8 cellular contexts compared by ENCODE assay signal in the genomic region with DNA sequence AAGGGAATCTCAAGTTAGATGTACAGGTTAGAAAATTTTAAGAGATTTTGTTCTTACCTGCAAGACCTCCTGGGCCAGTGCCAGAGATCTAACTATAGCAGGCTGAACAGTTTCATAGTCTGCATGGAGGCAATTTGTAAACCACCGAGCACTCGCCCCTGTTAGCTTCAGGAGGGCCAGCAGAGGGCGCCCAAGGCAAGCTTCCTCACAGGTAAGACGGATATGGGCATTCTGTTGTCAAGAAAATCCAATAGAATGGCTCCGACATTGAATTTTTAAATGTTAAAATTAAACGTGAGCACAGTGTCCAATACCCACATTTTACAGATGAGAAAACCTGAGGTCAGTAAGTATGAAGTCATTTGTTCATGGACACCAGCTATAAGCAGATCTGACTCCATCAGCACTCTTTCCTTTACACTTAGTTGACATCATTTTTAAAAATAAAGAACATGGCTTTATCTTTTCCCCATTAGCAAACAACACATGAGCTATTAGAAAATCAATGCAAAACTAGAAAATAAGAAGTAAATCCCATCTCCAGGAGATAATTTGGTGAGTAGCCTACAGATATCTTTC. TPM values are rescaled to one million over a fixed set of nuclear protein-coding genes. Genes with fewer than 3 reads are reported as not detected.
DNase-seq lines count a peak whose midpoint lies in the region; ATAC-seq and TF ChIP-seq lines count a peak whose summit lies in the region.

No MANE protein-coding gene starts in this region.

- intact Hi-C loops in posterior cingulate gyrus (cut with DNase I) (loop anchor here (5.0 kb wide), 1 partner anchor 67 kb away; no protein-coding TSS in a partner anchor), upper lobe of right lung (cut with DNase I) (no loop called here)

- H3K27ac ChIP-seq in DOHH2 (ENCODE audit: low read depth, low read length) (no peak overlapping the region), SK-N-SH (ENCODE audit: low read depth in 2 of 2, low read length in 1 of 2) (no peak overlapping the region), upper lobe of right lung (no peak overlapping the region)

- H3K4me1 ChIP-seq in DOHH2 (ENCODE audit: control insufficient read depth, low read length) (no peaks in the 10 kb centered on the region), HAP-1 (no peaks in the 10 kb centered on the region; the same call in 1 of the 2 replicates), SK-N-SH (ENCODE audit: control insufficient read depth in 1 of 2, insufficient read depth in 2 of 2, low read depth in 1 of 2, low read length in 1 of 2) (peaks cover 0 to 2% of the 10 kb centered on the region in 2 experiments; a peak in 1 of 4 replicates), upper lobe of right lung (no peaks in the 10 kb centered on the region)

- H4K20me1 ChIP-seq in DOHH2 (ENCODE audit: control insufficient read depth, insufficient read depth, low read depth, low read length) (no peaks in the 10 kb centered on the region), SK-N-SH (ENCODE audit: insufficient read depth) (no peaks in the 10 kb centered on the region)

- no peak overlapping the region for H3K9ac ChIP-seq in SK-N-SH

- WGBS in SK-N-SH (ENCODE audit: low lambda C conversion rate), result 3% methylated on average over 6 of the region's 6 CpGs

- peaks cover 4% of the 10 kb centered on the region for H3K4me1 Mint-ChIP-seq in activated naive CD4-positive, alpha-beta T cell treated with anti-CD3 and anti-CD28 coated beads, Interleukin-2, amount 10 ng/mL, durations not matched to agents 7 days and 5 days
- H3K4me1 Mint-ChIP-seq in glutamatergic neuron (ENCODE audit: low read depth, unreplicated experiment), result peaks cover 11% of the 10 kb centered on the region

- no peaks in the 10 kb centered on the region for H3K9me3 Mint-ChIP-seq in activated naive CD4-positive, alpha-beta T cell treated with anti-CD3 and anti-CD28 coated beads, Interleukin-2, amount 10 ng/mL, durations not matched to agents 7 days and 5 days
- H3K9me3 Mint-ChIP-seq in glutamatergic neuron (ENCODE audit: unreplicated experiment), result peaks cover 3% of the 10 kb centered on the region

- H3K4me3 Mint-ChIP-seq in activated naive CD4-positive, alpha-beta T cell treated with anti-CD3 and anti-CD28 coated beads, Interleukin-2, amount 10 ng/mL, durations not matched to agents 7 days and 5 days, result no peak overlapping the region
- no peak overlapping the region for H3K4me3 Mint-ChIP-seq in glutamatergic neuron (ENCODE audit: unreplicated experiment)

- H3K4me3 ChIP-seq in DOHH2 (ENCODE audit: low read length) (no peak overlapping the region), HAP-1 (no peak overlapping the region), SK-N-SH (ENCODE audit: low read depth in 2 of 2, low read length in 1 of 2) (no peak overlapping the region; a peak in 1 of 4 replicates), upper lobe of right lung (no peak overlapping the region)

- in situ Hi-C loops in HAP-1 (cut with MboI; ENCODE audit: low sequenced_read_pairs), result loop anchor here (25.0 kb wide), 1 partner anchor 222 kb away; no protein-coding TSS in a partner anchor

- TF ChIP-seq CTCF in DOHH2 (IDR thresholded peaks at IDR 0.05; ENCODE audit: low read depth, low read length, poor library complexity, severe bottlenecking) (peak; percentile 93), SK-N-SH (IDR thresholded peaks at IDR 0.05) (peak; percentile 97), glutamatergic neuron (IDR thresholded peaks at IDR 0.05; ENCODE audit: partially characterized antibody, unreplicated experiment) (peak; percentile 84), upper lobe of right lung (IDR thresholded peaks at IDR 0.05) (peak; percentile 92)

- H3K9me2 ChIP-seq in DOHH2 (replicated peaks; ENCODE audit: control insufficient read depth, low read length), result no peaks in the 10 kb centered on the region
- no peaks in the 10 kb centered on the region for H3K9me2 ChIP-seq in SK-N-SH

- H3K27me3 ChIP-seq in DOHH2 (ENCODE audit: control insufficient read depth, low read length) (peaks cover 3% of the 10 kb centered on the region; the same call in 1 of the 2 replicates), HAP-1 (ENCODE audit: low read depth) (peaks cover 25% of the 10 kb centered on the region), SK-N-SH (ENCODE audit: insufficient read depth) (peaks cover 28% of the 10 kb centered on the region), upper lobe of right lung (no peaks in the 10 kb centered on the region)

- H3K27me3 Mint-ChIP-seq in activated naive CD4-positive, alpha-beta T cell treated with anti-CD3 and anti-CD28 coated beads, Interleukin-2, amount 10 ng/mL, durations not matched to agents 7 days and 5 days, result peaks cover 30% of the 10 kb centered on the region
- H3K27me3 Mint-ChIP-seq in glutamatergic neuron (ENCODE audit: unreplicated experiment), result peaks cover 6% of the 10 kb centered on the region

- POLR2A ChIA-PET in SK-N-SH (lab: Yijun Ruan, JAX), result interaction anchor here (0.5 kb wide), 1 partner anchor 84 kb away, joined by 3 read pairs; no protein-coding TSS in a partner anchor

- H3K9me3 ChIP-seq in DOHH2 (ENCODE audit: control insufficient read depth, insufficient read depth, low read length), result no peaks in the 10 kb centered on the region
- no peaks in the 10 kb centered on the region for H3K9me3 ChIP-seq in HAP-1
- H3K9me3 ChIP-seq in SK-N-SH, result no peaks in the 10 kb centered on the region
- H3K9me3 ChIP-seq in upper lobe of right lung, result no peaks in the 10 kb centered on the region

- TF ChIP-seq RAD21 in SK-N-SH (IDR thresholded peaks at IDR 0.05; ENCODE audit: low read length), result peak; percentile 85

- no peak overlapping the region for H3K27ac Mint-ChIP-seq in activated naive CD4-positive, alpha-beta T cell treated with anti-CD3 and anti-CD28 coated beads, Interleukin-2, amount 10 ng/mL, durations not matched to agents 7 days and 5 days
- H3K27ac Mint-ChIP-seq in glutamatergic neuron (ENCODE audit: unreplicated experiment), result no peak overlapping the region

- no peak overlapping the region for H3K4me2 ChIP-seq in DOHH2 (ENCODE audit: low read length)
- H3K4me2 ChIP-seq in SK-N-SH, result no peak overlapping the region

- H3K79me2 ChIP-seq in DOHH2 (ENCODE audit: control insufficient read depth, low read length) (no peaks in the 10 kb centered on the region), SK-N-SH (ENCODE audit: insufficient read depth) (no peaks in the 10 kb centered on the region)

- H3K36me3 Mint-ChIP-seq in activated naive CD4-positive, alpha-beta T cell treated with anti-CD3 and anti-CD28 coated beads, Interleukin-2, amount 10 ng/mL, durations not matched to agents 7 days and 5 days, result no peaks in the 10 kb centered on the region
- H3K36me3 Mint-ChIP-seq in glutamatergic neuron (ENCODE audit: unreplicated experiment), result no peaks in the 10 kb centered on the region

- no peak for TF ChIP-seq EP300 in SK-N-SH (IDR thresholded peaks at IDR 0.05; ENCODE audit: borderline replicate concordance in 1 of 2, low read depth in 1 of 2, low read length in 1 of 2)

- CTCF ChIA-PET in SK-N-SH (lab: Yijun Ruan, JAX), result interaction anchor here (0.6 to 3.7 kb wide), 34 partner anchors 9 to 200 kb away, joined by 3 to 24 read pairs (median 5); no protein-coding TSS in a partner anchor
- CTCF ChIA-PET in activated naive CD4-positive, alpha-beta T cell treated with anti-CD3 and anti-CD28 coated beads, Interleukin-2, amount 10 ng/mL, durations not matched to agents 7 days and 5 days (lab: Charles Lee), result interaction anchor here (0.6 to 3.1 kb wide), 20 partner anchors 9 to 139 kb away, joined by 3 to 22 read pairs (median 4); no protein-coding TSS in a partner anchor

- H3K36me3 ChIP-seq in DOHH2 (ENCODE audit: control insufficient read depth, low read length), result no peaks in the 10 kb centered on the region
- H3K36me3 ChIP-seq in HAP-1 (replicated peaks), result no peaks in the 10 kb centered on the region
- no peaks in the 10 kb centered on the region for H3K36me3 ChIP-seq in SK-N-SH (replicated peaks in 1 of 2; ENCODE audit: control insufficient read depth in 1 of 2, insufficient read depth in 2 of 2, low read length in 1 of 2)
- H3K36me3 ChIP-seq in upper lobe of right lung, result no peaks in the 10 kb centered on the region

- H3F3A ChIP-seq in DOHH2 (ENCODE audit: control insufficient read depth, insufficient read depth), result no peaks in the 10 kb centered on the region
- no peaks in the 10 kb centered on the region for H3F3A ChIP-seq in SK-N-SH (replicated peaks; ENCODE audit: insufficient read depth)

- DNase-seq in HAP-1 (ENCODE audit: low spot score in 2 of 2), result peak; percentile 53 to 77
- peak; percentile 89 for DNase-seq in NCI-H1105 treated with DMSO at 0.1 percent for 48 hours (lab: John Stamatoyannopoulos, UW)
- DNase-seq in SK-N-SH, result peak; percentile 74
- DNase-seq in activated naive CD4-positive, alpha-beta T cell treated with anti-CD3 and anti-CD28 coated beads, Interleukin-2, amount 10 ng/mL, durations not matched to agents 7 days and 5 days, result peak; percentile 81
- peak; percentile 78 for DNase-seq in glutamatergic neuron
- DNase-seq in posterior cingulate gyrus, result peak; percentile 37 to 96 (median 74)
- DNase-seq in upper lobe of right lung, result peak; percentile 83

- no peak overlapping the region for H2AFZ ChIP-seq in SK-N-SH (ENCODE audit: low read depth)

- peak; percentile 94 for ATAC-seq in upper lobe of right lung

TF ChIP-seq in SK-N-SH, 30 proteins besides CTCF, POLR2A, EP300 and RAD21 (continues in another document):
- TF ChIP-seq, protein P1, sequence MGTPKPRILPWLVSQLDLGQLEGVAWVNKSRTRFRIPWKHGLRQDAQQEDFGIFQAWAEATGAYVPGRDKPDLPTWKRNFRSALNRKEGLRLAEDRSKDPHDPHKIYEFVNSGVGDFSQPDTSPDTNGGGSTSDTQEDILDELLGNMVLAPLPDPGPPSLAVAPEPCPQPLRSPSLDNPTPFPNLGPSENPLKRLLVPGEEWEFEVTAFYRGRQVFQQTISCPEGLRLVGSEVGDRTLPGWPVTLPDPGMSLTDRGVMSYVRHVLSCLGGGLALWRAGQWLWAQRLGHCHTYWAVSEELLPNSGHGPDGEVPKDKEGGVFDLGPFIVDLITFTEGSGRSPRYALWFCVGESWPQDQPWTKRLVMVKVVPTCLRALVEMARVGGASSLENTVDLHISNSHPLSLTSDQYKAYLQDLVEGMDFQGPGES (IDR thresholded peaks at IDR 0.05; ENCODE audit: low read depth, low read length), result no peak
- TF ChIP-seq FOSL2 (IDR thresholded peaks at IDR 0.05; ENCODE audit: borderline replicate concordance, low read depth) (no peak), RCOR1 (IDR thresholded peaks at IDR 0.05; ENCODE audit: low read length) (0 out of 2 replicates have a peak, but pooled peaks have one; percentile 27)

RNA-seq across cellular contexts. Expression of a gene that starts 2.2 kb away (rescaled TPM):
- polyA plus RNA-seq in SK-N-SH (2012; rRNA removed), result not detected in 2 replicates
- polyA plus RNA-seq in SK-N-SH (2012; cell fraction: cytosol; rRNA removed), result 0.03 TPM in 1 of 2 replicates, not detected in the other
- polyA plus RNA-seq in SK-N-SH (2012; cell fraction: nucleus; rRNA removed), result not detected in 2 replicates
- not detected for total RNA-seq in glutamatergic neuron (ENCODE audit: unreplicated experiment)
- total RNA-seq in upper lobe of right lung, result not detected

RNA-seq across cellular contexts. Expression of a gene that starts 40.4 kb away (rescaled TPM):
- not detected in 2 replicates for polyA plus RNA-seq in SK-N-SH (2012; rRNA removed)
- not detected in 2 replicates for polyA plus RNA-seq in SK-N-SH (2012; cell fraction: cytosol; rRNA removed)
- not detected in 2 replicates for polyA plus RNA-seq in SK-N-SH (2012; cell fraction: nucleus; rRNA removed)
- total RNA-seq in glutamatergic neuron (ENCODE audit: unreplicated experiment) (not detected), upper lobe of right lung (not detected)
